36 cellular contexts compared by ENCODE assay signal in the genomic region with DNA sequence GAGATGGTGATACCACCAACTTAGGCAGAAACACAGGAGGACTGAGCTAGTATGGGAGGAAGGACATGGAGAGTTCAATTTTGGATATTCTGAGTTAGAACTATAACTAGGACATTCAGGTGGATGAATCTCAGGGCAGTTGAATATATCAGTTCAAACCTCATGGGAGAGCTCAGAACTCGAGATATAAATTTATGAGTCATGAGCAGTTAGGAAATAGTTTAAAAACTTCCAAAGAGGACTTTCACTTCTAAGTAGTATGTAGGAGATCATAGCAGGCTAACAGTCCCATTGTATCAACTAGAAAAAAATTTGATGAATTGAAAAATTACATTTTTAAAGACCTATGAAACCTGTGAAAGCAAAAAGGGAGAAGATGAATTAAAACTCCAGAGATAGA.
"Had no signal": no experiment of that assay in that cellular context is flagged by ENCODE, and none has a peak within 500 bp of the region (broad histone marks: within the 10 kb centered on the region; RNA-seq: fewer than 3 reads in every experiment).

No MANE protein-coding gene starts in this region.

- H3K36me3 ChIP-seq: MG63 had no signal

- DNase-seq: Karpas-422, Kasumi-1, KG1, MG63, MM.1S, MV-4-11, NCI-H1048, NCI-H1092, NCI-H1092 treated with DMSO at 0.1 percent for 48 hours, NCI-H1105, NCI-H1105 treated with DMSO at 0.1 percent for 48 hours, NCI-H1417, NCI-H1417 treated with DMSO at 0.1 percent for 48 hours, NCI-H1436, NCI-H1436 treated with DMSO at 0.1 percent for 48 hours, NCI-H146, NCI-H1694 treated with DMSO at 0.1 percent for 48 hours, NCI-H187, NCI-H187 treated with DMSO at 0.1 percent for 48 hours, NCI-H1930, NCI-H2029, NCI-H2029 treated with DMSO at 0.1 percent for 48 hours, NCI-H2081, NCI-H2081 treated with DMSO at 0.1 percent for 48 hours, NCI-H2107, NCI-H2171, NCI-H2171 treated with DMSO at 0.1 percent for 48 hours, NCI-H2227 treated with DMSO at 0.1 percent for 48 hours, NCI-H226, NCI-H345, NCI-H446, NCI-H446 treated with DMSO at 0.1 percent for 48 hours, NCI-H510A, NCI-H510A treated with DMSO at 0.1 percent for 48 hours, NCI-H524 had no signal

- H3K9me3 ChIP-seq: MG63 had no signal

- H3K27ac ChIP-seq: KMS-11 had no signal

- H3K27me3 ChIP-seq: MG63 had no signal

- H3K4me3 ChIP-seq: MG63 had no signal
